ENCODE assay signal across 1 cellular context in genomic region chr3:126259411-126260391, GRCh38.
A peak's percentile ranks its signal among the peaks of the same experiment; 100 is the strongest.
TF ChIP-seq lines count a peak whose summit lies in the region.

No MANE protein-coding gene starts in this region.

TF ChIP-seq in HepG2, 621 proteins besides CTCF, POLR2A, EP300 and RAD21 (continued from another document):
- peak; percentile 83; the same call in 1 of the 2 replicates for TF ChIP-seq ZNF512 (CRISPR knock-in tag; IDR thresholded peaks at IDR 0.05)
- TF ChIP-seq KMT2B (CRISPR knock-in tag; IDR thresholded peaks at IDR 0.05), result no peak
- TF ChIP-seq ZBTB38 (CRISPR knock-in tag; IDR thresholded peaks at IDR 0.05), result 0 out of 2 replicates have a peak, but pooled peaks have one; percentile 13
- peak; percentile 76; the same call in 1 of the 2 replicates for TF ChIP-seq PCBP1 (IDR thresholded peaks at IDR 0.05; ENCODE audit: borderline replicate concordance, low read depth, low read length)
- peak; percentile 92 for TF ChIP-seq STAG1 (CRISPR knock-in tag; IDR thresholded peaks at IDR 0.05)
- TF ChIP-seq SMC3 (IDR thresholded peaks at IDR 0.05; ENCODE audit: low read length), result peak; percentile 50
- TF ChIP-seq ZNF143 (CRISPR knock-in tag; IDR thresholded peaks at IDR 0.05), result no peak
- TF ChIP-seq PATZ1 (CRISPR knock-in tag; IDR thresholded peaks at IDR 0.05), result peak; percentile 49; the same call in 1 of the 2 replicates
